In the genomic region with DNA sequence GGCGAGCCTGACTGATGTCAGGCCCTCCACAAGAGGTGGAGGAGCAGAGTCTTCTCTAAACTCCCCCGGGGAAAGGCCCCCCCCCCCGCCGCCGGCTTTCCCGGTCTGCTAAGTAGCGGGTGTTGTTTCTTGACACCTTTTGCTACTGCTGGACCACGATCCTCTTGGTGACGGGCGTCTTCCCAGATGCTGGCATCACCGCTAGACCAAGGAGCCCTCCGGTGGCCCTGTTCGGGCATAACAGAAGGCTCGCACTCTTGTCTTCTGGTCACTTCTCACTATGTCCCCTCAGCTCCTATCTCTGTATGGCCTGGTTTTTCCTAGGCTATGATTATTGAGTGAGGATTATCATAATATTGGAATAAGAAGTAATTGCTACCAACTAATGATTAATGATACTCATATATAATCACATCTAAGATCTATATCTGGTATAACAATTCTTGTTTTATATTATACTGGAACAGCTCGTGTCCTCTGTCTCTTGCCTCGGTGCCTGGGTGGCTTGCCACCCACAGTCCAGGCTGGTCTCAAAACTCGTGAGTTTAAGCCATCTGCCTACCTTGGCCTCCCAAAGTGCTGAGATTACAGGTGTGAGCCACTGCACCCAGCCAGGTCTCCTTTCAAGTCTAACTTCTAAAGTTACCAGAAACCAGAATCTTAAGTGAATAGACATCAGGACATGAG, we compare ENCODE assay signal across 8 cellular contexts. TPM values are rescaled to one million over a fixed set of nuclear protein-coding genes. Genes with fewer than 3 reads are reported as not detected.
A peak's percentile ranks its signal among the peaks of the same experiment; 100 is the strongest.
DNase-seq lines count a peak whose midpoint lies in the region; ATAC-seq and TF ChIP-seq lines count a peak whose summit lies in the region.
"Not testable (repeated sequence)": the region's sequence is repeated elsewhere in the genome, so short reads cannot be mapped to it uniquely, and the experiment has no call there.

No MANE protein-coding gene starts in this region.

- TF ChIP-seq RAD21 in HCT116 (IDR thresholded peaks at IDR 0.05; ENCODE audit: low read depth), result peak; percentile 65

- H3K4me3 ChIP-seq in HCT116 (replicated peaks in 1 of 2; ENCODE audit: low read depth in 1 of 2, low read length in 2 of 2); osteoblast (ENCODE audit: insufficient read depth, low read length); aorta (ENCODE audit: low read length in 2 of 2): not testable (repeated sequence)

- peaks cover 44% of the 10 kb centered on the region for H3K4me1 Mint-ChIP-seq in chondrocyte (ENCODE audit: low read depth)

- CTCF ChIA-PET in HCT116 (lab: Charles Lee), result interaction anchor here (1.7 kb wide), 1 partner anchor 79 kb away, joined by 5 read pairs; the partner anchor contains the start of gene TXNRD1

- H3K36me3 ChIP-seq in HCT116 (ENCODE audit: control insufficient read depth in 1 of 2, insufficient read depth in 2 of 2, low read length in 2 of 2) (peaks cover 35 to 63% of the 10 kb centered on the region in 2 experiments), osteoblast (ENCODE audit: insufficient read depth, low read length) (peaks cover 86% of the 10 kb centered on the region)
- H3K36me3 ChIP-seq in aorta (ENCODE audit: control insufficient read depth in 1 of 2, insufficient read depth in 2 of 2, low read length in 1 of 2), result not testable (repeated sequence)

- H3K4me1 ChIP-seq in HCT116 (ENCODE audit: control insufficient read depth in 1 of 2, insufficient read depth in 2 of 2, low read length in 2 of 2) (peaks cover 17 to 69% of the 10 kb centered on the region in 2 experiments; a peak in 3 of 4 replicates), osteoblast (ENCODE audit: insufficient read depth, low read length) (peaks cover 44% of the 10 kb centered on the region)
- not testable (repeated sequence) for H3K4me1 ChIP-seq in aorta (ENCODE audit: control insufficient read depth in 1 of 2, insufficient read depth in 2 of 2, low read length in 2 of 2)

- H4K20me1 ChIP-seq in HCT116 (ENCODE audit: insufficient read depth), result peaks cover 41% of the 10 kb centered on the region; the same call in 1 of the 2 replicates
- peaks cover 65% of the 10 kb centered on the region for H4K20me1 ChIP-seq in osteoblast (ENCODE audit: insufficient read depth, low read length)

- H3K4me3 Mint-ChIP-seq in chondrocyte (ENCODE audit: unreplicated experiment), result not testable (repeated sequence)

- not testable (repeated sequence) for H3K9me3 Mint-ChIP-seq in chondrocyte (ENCODE audit: low read depth)

- not testable (repeated sequence) for H2AFZ ChIP-seq in HCT116 (ENCODE audit: low read depth, low read length, poor library complexity, severe bottlenecking); osteoblast (ENCODE audit: low read length)

- TF ChIP-seq CTCF in HCT116 (IDR thresholded peaks at IDR 0.05 in 2 of 3, conservative IDR thresholded peaks at IDR 0.05 in 1 of 3; ENCODE audit: borderline replicate concordance in 1 of 3, insufficient read depth in 1 of 3, low read depth in 2 of 3, low read length in 2 of 3) (peak; percentile 32 to 40 (median 37); a peak in 5 of 6 replicates), VCaP (conservative IDR thresholded peaks at IDR 0.05) (peak; percentile 67), chondrocyte (IDR thresholded peaks at IDR 0.05) (peak; percentile 71), osteoblast (IDR thresholded peaks at IDR 0.05; ENCODE audit: extremely low read depth, low read depth, low read length) (peak; percentile 35)

- not testable (repeated sequence) for H3K9me3 ChIP-seq in HCT116 (ENCODE audit: control insufficient read depth in 1 of 2, insufficient read depth in 1 of 2, low read depth in 1 of 2, low read length in 2 of 2); osteoblast (ENCODE audit: low read depth, low read length); aorta (ENCODE audit: control insufficient read depth, low read length)

- not testable (repeated sequence) for H3K9me2 ChIP-seq in HCT116 (ENCODE audit: insufficient read depth)

- H3K79me2 ChIP-seq in HCT116 (ENCODE audit: insufficient read depth, low read length), result peaks cover 99% of the 10 kb centered on the region
- H3K79me2 ChIP-seq in osteoblast (ENCODE audit: insufficient read depth, low read length), result peaks cover 92% of the 10 kb centered on the region

- RAD21 ChIA-PET in HCT116 (lab: Charles Lee; ENCODE audit: low non-redundant PET in 1 of 2, low total read pairs in 2 of 2, uncharacterized antibody in 2 of 2, unreplicated experiment in 2 of 2), result not testable (repeated sequence)

- peak overlapping the region; percentile 38 for H3K27ac Mint-ChIP-seq in chondrocyte (ENCODE audit: unreplicated experiment)

- H3K36me3 Mint-ChIP-seq in chondrocyte (ENCODE audit: low read depth), result not testable (repeated sequence)

- H3K27me3 Mint-ChIP-seq in chondrocyte (ENCODE audit: low read depth), result not testable (repeated sequence)

- not testable (repeated sequence) for H3K9ac ChIP-seq in HCT116 (ENCODE audit: low read length)

- not testable (repeated sequence) for H3K27ac ChIP-seq in HCT116 (ENCODE audit: low read depth, low read length); osteoblast (ENCODE audit: low read depth, low read length)
- H3K27ac ChIP-seq in VCaP (peak overlapping the region; percentile 62), aorta (ENCODE audit: low read depth in 1 of 2, low read length in 2 of 2) (peak overlapping the region in 1 of 2 donors; percentile 22)

- ATAC-seq in HCT116, result peak; percentile 15; the same call in 1 of the 2 replicates
- ATAC-seq in Right ventricle myocardium inferior; aorta (ENCODE audit: low FRiP score): not testable (repeated sequence)

- 31 to 43% methylated on average over 12 to 16 of the region's 17 CpGs for WGBS in aorta, 2 donors

- intact Hi-C loops in HCT116 (cut with micrococcal nuclease) (loop anchor here (1.0 kb wide), 1 partner anchor 79 kb away; the partner anchor contains the start of gene TXNRD1), aorta (cut with DNase I) (loop anchor here in 1 of 2 donors (2.0 kb wide), 1 partner anchor 80 kb away; the partner anchor contains the start of gene TXNRD1)
- intact Hi-C loops in Right ventricle myocardium inferior (cut with DNase I), result not testable (repeated sequence)

- POLR2A ChIA-PET in HCT116 (lab: Charles Lee), result not testable (repeated sequence)

- peak; percentile 10 for DNase-seq in COR-L47 (lab: John Stamatoyannopoulos, UW)
- not testable (repeated sequence) for DNase-seq in HCT116 (ENCODE audit: low read depth, low spot score); chondrocyte (ENCODE audit: low spot score); osteoblast (ENCODE audit: insufficient read length, low spot score, missing footprints)
- peak; percentile 3 to 31 for DNase-seq in NCI-H526 (lab: John Stamatoyannopoulos, UW)
- DNase-seq in Right ventricle myocardium inferior (ENCODE audit: missing footprints), result peak; percentile 74
- DNase-seq in aorta, result peak; percentile 57 to 84

- BruUV-seq in HCT116 (replicated peaks; lab: Mats Ljungman, UMichigan), result not testable (repeated sequence)

- H3K4me2 ChIP-seq in HCT116 (ENCODE audit: low read length), result not testable (repeated sequence)
- peak overlapping the region; percentile 0 for H3K4me2 ChIP-seq in osteoblast (ENCODE audit: insufficient read depth, low read length)

- not testable (repeated sequence) for H3K27me3 ChIP-seq in HCT116 (ENCODE audit: insufficient read depth, low read length); osteoblast (ENCODE audit: insufficient read depth, low read length); aorta (ENCODE audit: control insufficient read depth in 1 of 2, insufficient read depth in 2 of 2, low read length in 1 of 2)

- TF ChIP-seq POLR2A in HCT116 (IDR thresholded peaks at IDR 0.05; ENCODE audit: borderline replicate concordance, extremely low read depth, insufficient read depth, insufficient read length), result not testable (repeated sequence)

RNA-seq across cellular contexts. Expression of gene EID3, which starts 9.2 kb away (rescaled TPM):
- total RNA-seq in HCT116 (2021; ENCODE audit: unreplicated experiment) (3.0 TPM), chondrocyte (1.3 to 1.8 TPM (median 1.5 TPM) in 3 replicates), Right ventricle myocardium inferior (0.49 TPM), osteoblast (14.4 and 19.2 TPM in 2 replicates), aorta (1 to 10 TPM; 8.5 to 8.6 TPM)
- 0.49 and 1.3 TPM in 2 replicates for polyA plus RNA-seq in HCT116 (2012)
- 1 to 10 TPM; 2.1 to 6.8 TPM for polyA plus RNA-seq in aorta
